30 cellular contexts compared by ENCODE assay signal in genomic region chr15:79513916-79514315, GRCh38.
"Had no signal": no experiment of that assay in that cellular context is flagged by ENCODE, and none has a peak within 500 bp of the region (broad histone marks: within the 10 kb centered on the region; RNA-seq: fewer than 3 reads in every experiment).

No MANE protein-coding gene starts in this region.

- H3K4me3 ChIP-seq: colonic mucosa, gastroesophageal sphincter, heart left ventricle, hepatocyte, left lung, mucosa of descending colon, neural progenitor cell, prostate gland, right atrium auricular region, sigmoid colon, stomach, tibial artery had no signal

- H3K4me2 ChIP-seq: hepatocyte, neural progenitor cell had no signal

- H3K36me3 ChIP-seq: colonic mucosa, gastroesophageal sphincter, heart left ventricle, left lung, neural progenitor cell, prostate gland, right atrium auricular region, sigmoid colon, stomach, tibial artery had no signal

- ATAC-seq: esophagus mucosa; foreskin keratinocyte; gastroesophageal sphincter; heart left ventricle; left cardiac atrium; left lung; mucosa of descending colon; naive thymus-derived CD4-positive, alpha-beta T cell; stimulated activated effector memory CD8-positive, alpha-beta T cell treated with anti-CD3 and anti-CD28 coated beads, Interleukin-12 subunit alpha, Interleukin-12 subunit beta, amount 100 ng/mL, for 72 hours had no signal

- H3K36me3 Mint-ChIP-seq: mesothelial cell of epicardium; naive thymus-derived CD4-positive, alpha-beta T cell; neural progenitor cell; stimulated activated effector memory CD8-positive, alpha-beta T cell treated with anti-CD3 and anti-CD28 coated beads, Interleukin-12 subunit alpha, Interleukin-12 subunit beta, amount 100 ng/mL, for 72 hours; type B pancreatic cell had no signal

- H3K4me1 ChIP-seq: colonic mucosa, foreskin keratinocyte, gastroesophageal sphincter, heart left ventricle, left lung, parathyroid adenoma, prostate gland, right atrium auricular region, sigmoid colon, stomach, tibial artery had no signal

- H3K4me3 Mint-ChIP-seq: dendritic cell treated with granulocyte-macrophage colony-stimulating factor and Interleukin-4, amounts not matched to agents 40 ng/mL and 50 ng/mL, for 4 days; endodermal cell; mesothelial cell of epicardium; naive thymus-derived CD4-positive, alpha-beta T cell; nephron; neural progenitor cell; stimulated activated effector memory CD8-positive, alpha-beta T cell treated with anti-CD3 and anti-CD28 coated beads, Interleukin-12 subunit alpha, Interleukin-12 subunit beta, amount 100 ng/mL, for 72 hours; type B pancreatic cell had no signal

- FAIRE-seq: islet of Langerhans had no signal

- DNase-seq: colonic mucosa; effector CD8-positive, alpha-beta T cell; endodermal cell; foreskin keratinocyte; heart left ventricle; left cardiac atrium; left lung; mesenchymal stem cell; mucosa of descending colon; naive thymus-derived CD4-positive, alpha-beta T cell; sigmoid colon; stimulated activated CD4-positive, alpha-beta T cell treated with anti-CD3 and anti-CD28 coated beads, Interleukin-2, amount 100 ng/mL, for 24 hours; stimulated activated CD4-positive, alpha-beta T cell treated with anti-CD3 and anti-CD28 coated beads, Interleukin-4, amount 100 ng/mL, for 24 hours; stimulated activated naive CD4-positive, alpha-beta T cell treated with Interleukin-2 at 50 U/mL for 16 hours; stomach; tibial artery had no signal

- H3K9me3 Mint-ChIP-seq: dendritic cell treated with granulocyte-macrophage colony-stimulating factor and Interleukin-4, amounts not matched to agents 40 ng/mL and 50 ng/mL, for 4 days; endodermal cell; mesothelial cell of epicardium; naive thymus-derived CD4-positive, alpha-beta T cell; nephron; neural progenitor cell; stimulated activated effector memory CD8-positive, alpha-beta T cell treated with anti-CD3 and anti-CD28 coated beads, Interleukin-12 subunit alpha, Interleukin-12 subunit beta, amount 100 ng/mL, for 72 hours; type B pancreatic cell had no signal

- H3K27ac ChIP-seq: colonic mucosa, epithelial cell of prostate, foreskin keratinocyte, gastroesophageal sphincter, heart left ventricle, hepatocyte, left lung, neural progenitor cell, parathyroid adenoma, prostate gland, right atrium auricular region, sigmoid colon, stomach, tibial artery had no signal

- H3K9me3 ChIP-seq: colonic mucosa, gastroesophageal sphincter, heart left ventricle, left lung, mucosa of descending colon, prostate gland, right atrium auricular region, sigmoid colon, stomach, tibial artery had no signal

- H3K9ac ChIP-seq: neural progenitor cell, parathyroid adenoma had no signal

- H3K27me3 ChIP-seq: colonic mucosa, foreskin keratinocyte, hepatocyte, neural progenitor cell, right atrium auricular region, sigmoid colon, tibial artery had no signal

- H3K27ac Mint-ChIP-seq: dendritic cell treated with granulocyte-macrophage colony-stimulating factor and Interleukin-4, amounts not matched to agents 40 ng/mL and 50 ng/mL, for 4 days; endodermal cell; mesothelial cell of epicardium; naive thymus-derived CD4-positive, alpha-beta T cell; nephron; neural progenitor cell; stimulated activated effector memory CD8-positive, alpha-beta T cell treated with anti-CD3 and anti-CD28 coated beads, Interleukin-12 subunit alpha, Interleukin-12 subunit beta, amount 100 ng/mL, for 72 hours; type B pancreatic cell had no signal

- H2AFZ ChIP-seq: hepatocyte, neural progenitor cell, parathyroid adenoma had no signal

- H3K4me1 Mint-ChIP-seq: endodermal cell; mesothelial cell of epicardium; naive thymus-derived CD4-positive, alpha-beta T cell; neural progenitor cell; stimulated activated effector memory CD8-positive, alpha-beta T cell treated with anti-CD3 and anti-CD28 coated beads, Interleukin-12 subunit alpha, Interleukin-12 subunit beta, amount 100 ng/mL, for 72 hours had no signal

- H3K79me2 ChIP-seq: hepatocyte, parathyroid adenoma had no signal
